In genomic region chr3:159991591-159991990, GRCh38 we compare ENCODE assay signal across 18 cellular contexts. TPM values are rescaled to one million over a fixed set of nuclear protein-coding genes. Genes with fewer than 3 reads are reported as not detected.
DNase-seq lines count a peak whose midpoint lies in the region; ATAC-seq and TF ChIP-seq lines count a peak whose summit lies in the region.
"Had no signal": no experiment of that assay in that cellular context is flagged by ENCODE, and none has a peak within 500 bp of the region (broad histone marks: within the 10 kb centered on the region; RNA-seq: fewer than 3 reads in every experiment).

No MANE protein-coding gene starts in this region.

- POLR2A ChIA-PET in activated B cell treated with CpG ODN at 0.5 μM for 24 hours (lab: Charles Lee) = no interaction called here

- ATAC-seq in activated B cell treated with CpG ODN at 0.5 μM for 24 hours (ENCODE audit: low read depth) (no peak), memory B cell (ENCODE audit: low read depth) (no peak), HG03342 (IDR thresholded peaks at IDR 0.05; ENCODE audit: unreplicated experiment) (no peak), upper lobe of right lung (no peak)

- H3K4me3 ChIP-seq in stomach smooth muscle (ENCODE audit: low read length in 2 of 2) (no peak overlapping the region), upper lobe of right lung (no peak overlapping the region)
- H3K4me3 ChIP-seq: BLaER1 treated with 17β-estradiol and CSF1 and Interleukin-3, amounts not matched to agents 10 nM and 100 nM; HAP-1 had no signal

- intact Hi-C loops in activated B cell treated with CpG ODN at 0.5 μM for 24 hours (cut with micrococcal nuclease) = no loop called here
- intact Hi-C loops in upper lobe of right lung (cut with DNase I) = no loop called here

- TF ChIP-seq CTCF in activated B cell treated with CpG ODN at 0.5 μM for 24 hours (IDR thresholded peaks at IDR 0.05) (no peak), upper lobe of right lung (IDR thresholded peaks at IDR 0.05) (no peak)

- H3K4me1 ChIP-seq in stomach smooth muscle (ENCODE audit: control insufficient read depth, insufficient read depth, low read length) = peaks cover 36% of the 10 kb centered on the region
- peaks cover 4% of the 10 kb centered on the region for H3K4me1 ChIP-seq in upper lobe of right lung

- H3K9me3 ChIP-seq in stomach smooth muscle (ENCODE audit: control insufficient read depth in 2 of 2, low read length in 2 of 2) = no peaks in the 10 kb centered on the region
- no peaks in the 10 kb centered on the region for H3K9me3 ChIP-seq in upper lobe of right lung
- H3K9me3 ChIP-seq: HAP-1 had no signal

- H3K36me3 Mint-ChIP-seq in activated B cell treated with CpG ODN at 0.5 μM for 24 hours (ENCODE audit: low read depth) (peaks cover 31% of the 10 kb centered on the region), memory B cell (peaks cover 25% of the 10 kb centered on the region)
- H3K36me3 Mint-ChIP-seq: CD4-positive, CD25-positive, alpha-beta regulatory T cell had no signal

- CTCF ChIA-PET in activated B cell treated with CpG ODN at 0.5 μM for 24 hours (lab: Charles Lee) = interaction anchor here (7.2 to 8.2 kb wide), 2 partner anchors 13 to 106 kb away, joined by 83 to 91 read pairs; no protein-coding TSS in a partner anchor

- H3K27ac Mint-ChIP-seq in activated B cell treated with CpG ODN at 0.5 μM for 24 hours (peak overlapping the region; percentile 38), memory B cell (peak overlapping the region; percentile 79)
- H3K27ac Mint-ChIP-seq: HFFc6 had no signal

- H3K9ac ChIP-seq in stomach smooth muscle (ENCODE audit: low read length in 2 of 2) = no peak overlapping the region
- H3K9ac ChIP-seq: BLaER1 treated with 17β-estradiol and CSF1 and Interleukin-3, amounts not matched to agents 10 nM and 100 nM had no signal

- H3K36me3 ChIP-seq in stomach smooth muscle (ENCODE audit: control insufficient read depth in 2 of 2, insufficient read depth in 2 of 2, low read length in 2 of 2) = peaks cover 3 to 4% of the 10 kb centered on the region in 2 donors
- H3K36me3 ChIP-seq in upper lobe of right lung = no peaks in the 10 kb centered on the region
- H3K36me3 ChIP-seq: BLaER1 treated with 17β-estradiol and CSF1 and Interleukin-3, amounts not matched to agents 10 nM and 100 nM had no signal

- H3K27ac ChIP-seq in stomach smooth muscle (ENCODE audit: low read length) (peak overlapping the region; percentile 58), upper lobe of right lung (no peak overlapping the region)
- H3K27ac ChIP-seq: 22Rv1; BLaER1 treated with 17β-estradiol and CSF1 and Interleukin-3, amounts not matched to agents 10 nM and 100 nM had no signal

- H3K9me3 Mint-ChIP-seq in activated B cell treated with CpG ODN at 0.5 μM for 24 hours (no peaks in the 10 kb centered on the region), memory B cell (no peaks in the 10 kb centered on the region)
- H3K9me3 Mint-ChIP-seq: CD4-positive, CD25-positive, alpha-beta regulatory T cell had no signal

- peak overlapping the region; percentile 6 for H3K4me3 Mint-ChIP-seq in activated B cell treated with CpG ODN at 0.5 μM for 24 hours
- no peak overlapping the region for H3K4me3 Mint-ChIP-seq in memory B cell
- H3K4me3 Mint-ChIP-seq: HFFc6 had no signal

- H3K4me1 Mint-ChIP-seq in activated B cell treated with CpG ODN at 0.5 μM for 24 hours (peaks cover 53% of the 10 kb centered on the region), memory B cell (peaks cover 29% of the 10 kb centered on the region)

- DNase-seq in NCI-H82 (lab: John Stamatoyannopoulos, UW) (peak; percentile 19), NCI-H82 treated with DMSO at 0.1 percent for 48 hours (lab: John Stamatoyannopoulos, UW; ENCODE audit: unreplicated experiment) (no peak), activated B cell treated with CpG ODN at 0.5 μM for 24 hours (no peak), memory B cell (ENCODE audit: low spot score in 2 of 2) (no peak), upper lobe of right lung (no peak)
- DNase-seq in activated naive CD4-positive, alpha-beta T cell treated with anti-CD3 and anti-CD28 coated beads, Interleukin-2, amount 50 U/mL, for 16 hours = no peak
- DNase-seq: AML-193; CD4-positive, CD25-positive, alpha-beta regulatory T cell; DMS79; HFFc6; IMR-90; KBM-7 had no signal

- H3K27me3 ChIP-seq in stomach smooth muscle (ENCODE audit: control insufficient read depth in 1 of 2, insufficient read depth in 2 of 2, low read length in 2 of 2) = no peaks in the 10 kb centered on the region
- H3K27me3 ChIP-seq in upper lobe of right lung = no peaks in the 10 kb centered on the region

- H3K27me3 Mint-ChIP-seq in activated B cell treated with CpG ODN at 0.5 μM for 24 hours (no peaks in the 10 kb centered on the region), memory B cell (no peaks in the 10 kb centered on the region)

RNA-seq across cellular contexts. Expression of gene IL12A, which starts 3.0 kb away (rescaled TPM):
- total RNA-seq in activated B cell treated with CpG ODN at 0.5 μM for 24 hours = 7.0 and 7.8 TPM in 2 replicates
- 0.96 TPM for total RNA-seq in upper lobe of right lung
- total RNA-seq: A673 had no signal
